Comparison of ENCODE assay signal across 2 cellular contexts in the genomic region with DNA sequence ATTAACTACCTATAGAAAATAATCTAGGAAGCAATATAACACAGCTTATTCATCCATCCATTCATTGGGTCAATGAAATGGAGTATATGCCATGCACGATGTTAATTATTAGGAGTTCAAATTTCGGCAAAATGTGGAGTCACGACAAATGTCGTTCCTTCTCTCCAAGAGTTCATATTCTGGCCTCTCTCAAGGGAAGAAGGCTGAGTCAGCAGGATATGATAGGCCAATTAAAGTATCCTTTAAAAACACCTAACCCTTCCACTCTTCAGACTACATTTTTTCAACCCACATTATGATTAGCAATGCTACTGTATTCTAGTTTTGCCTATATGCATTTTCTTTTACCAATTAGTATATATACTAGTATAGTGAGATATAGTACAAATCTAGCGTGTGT.
TF ChIP-seq lines count a peak whose summit lies in the region.

No MANE protein-coding gene starts in this region.

TF ChIP-seq in HepG2, 621 proteins besides CTCF, POLR2A, EP300 and RAD21 (continued from another document):
- TF ChIP-seq, protein P1, sequence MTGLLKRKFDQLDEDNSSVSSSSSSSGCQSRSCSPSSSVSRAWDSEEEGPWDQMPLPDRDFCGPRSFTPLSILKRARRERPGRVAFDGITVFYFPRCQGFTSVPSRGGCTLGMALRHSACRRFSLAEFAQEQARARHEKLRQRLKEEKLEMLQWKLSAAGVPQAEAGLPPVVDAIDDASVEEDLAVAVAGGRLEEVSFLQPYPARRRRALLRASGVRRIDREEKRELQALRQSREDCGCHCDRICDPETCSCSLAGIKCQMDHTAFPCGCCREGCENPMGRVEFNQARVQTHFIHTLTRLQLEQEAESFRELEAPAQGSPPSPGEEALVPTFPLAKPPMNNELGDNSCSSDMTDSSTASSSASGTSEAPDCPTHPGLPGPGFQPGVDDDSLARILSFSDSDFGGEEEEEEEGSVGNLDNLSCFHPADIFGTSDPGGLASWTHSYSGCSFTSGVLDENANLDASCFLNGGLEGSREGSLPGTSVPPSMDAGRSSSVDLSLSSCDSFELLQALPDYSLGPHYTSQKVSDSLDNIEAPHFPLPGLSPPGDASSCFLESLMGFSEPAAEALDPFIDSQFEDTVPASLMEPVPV (CRISPR knock-in tag; IDR thresholded peaks at IDR 0.05), result no peak
- TF ChIP-seq NFE2L2 (IDR thresholded peaks at IDR 0.05; ENCODE audit: low read length) (no peak), PLRG1 (conservative IDR thresholded peaks at IDR 0.05) (no peak), MAFF (IDR thresholded peaks at IDR 0.05; ENCODE audit: low read depth, low read length) (peak; percentile 83)
- TF ChIP-seq, protein P2, sequence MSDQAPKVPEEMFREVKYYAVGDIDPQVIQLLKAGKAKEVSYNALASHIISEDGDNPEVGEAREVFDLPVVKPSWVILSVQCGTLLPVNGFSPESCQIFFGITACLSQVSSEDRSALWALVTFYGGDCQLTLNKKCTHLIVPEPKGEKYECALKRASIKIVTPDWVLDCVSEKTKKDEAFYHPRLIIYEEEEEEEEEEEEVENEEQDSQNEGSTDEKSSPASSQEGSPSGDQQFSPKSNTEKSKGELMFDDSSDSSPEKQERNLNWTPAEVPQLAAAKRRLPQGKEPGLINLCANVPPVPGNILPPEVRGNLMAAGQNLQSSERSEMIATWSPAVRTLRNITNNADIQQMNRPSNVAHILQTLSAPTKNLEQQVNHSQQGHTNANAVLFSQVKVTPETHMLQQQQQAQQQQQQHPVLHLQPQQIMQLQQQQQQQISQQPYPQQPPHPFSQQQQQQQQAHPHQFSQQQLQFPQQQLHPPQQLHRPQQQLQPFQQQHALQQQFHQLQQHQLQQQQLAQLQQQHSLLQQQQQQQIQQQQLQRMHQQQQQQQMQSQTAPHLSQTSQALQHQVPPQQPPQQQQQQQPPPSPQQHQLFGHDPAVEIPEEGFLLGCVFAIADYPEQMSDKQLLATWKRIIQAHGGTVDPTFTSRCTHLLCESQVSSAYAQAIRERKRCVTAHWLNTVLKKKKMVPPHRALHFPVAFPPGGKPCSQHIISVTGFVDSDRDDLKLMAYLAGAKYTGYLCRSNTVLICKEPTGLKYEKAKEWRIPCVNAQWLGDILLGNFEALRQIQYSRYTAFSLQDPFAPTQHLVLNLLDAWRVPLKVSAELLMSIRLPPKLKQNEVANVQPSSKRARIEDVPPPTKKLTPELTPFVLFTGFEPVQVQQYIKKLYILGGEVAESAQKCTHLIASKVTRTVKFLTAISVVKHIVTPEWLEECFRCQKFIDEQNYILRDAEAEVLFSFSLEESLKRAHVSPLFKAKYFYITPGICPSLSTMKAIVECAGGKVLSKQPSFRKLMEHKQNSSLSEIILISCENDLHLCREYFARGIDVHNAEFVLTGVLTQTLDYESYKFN (CRISPR knock-in tag; conservative IDR thresholded peaks at IDR 0.05), result no peak
- TF ChIP-seq, protein P3, sequence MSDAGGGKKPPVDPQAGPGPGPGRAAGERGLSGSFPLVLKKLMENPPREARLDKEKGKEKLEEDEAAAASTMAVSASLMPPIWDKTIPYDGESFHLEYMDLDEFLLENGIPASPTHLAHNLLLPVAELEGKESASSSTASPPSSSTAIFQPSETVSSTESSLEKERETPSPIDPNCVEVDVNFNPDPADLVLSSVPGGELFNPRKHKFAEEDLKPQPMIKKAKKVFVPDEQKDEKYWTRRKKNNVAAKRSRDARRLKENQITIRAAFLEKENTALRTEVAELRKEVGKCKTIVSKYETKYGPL (CRISPR knock-in tag; IDR thresholded peaks at IDR 0.05), result no peak
- TF ChIP-seq, protein P4, sequence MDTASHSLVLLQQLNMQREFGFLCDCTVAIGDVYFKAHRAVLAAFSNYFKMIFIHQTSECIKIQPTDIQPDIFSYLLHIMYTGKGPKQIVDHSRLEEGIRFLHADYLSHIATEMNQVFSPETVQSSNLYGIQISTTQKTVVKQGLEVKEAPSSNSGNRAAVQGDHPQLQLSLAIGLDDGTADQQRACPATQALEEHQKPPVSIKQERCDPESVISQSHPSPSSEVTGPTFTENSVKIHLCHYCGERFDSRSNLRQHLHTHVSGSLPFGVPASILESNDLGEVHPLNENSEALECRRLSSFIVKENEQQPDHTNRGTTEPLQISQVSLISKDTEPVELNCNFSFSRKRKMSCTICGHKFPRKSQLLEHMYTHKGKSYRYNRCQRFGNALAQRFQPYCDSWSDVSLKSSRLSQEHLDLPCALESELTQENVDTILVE (CRISPR knock-in tag; IDR thresholded peaks at IDR 0.05), result no peak
- TF ChIP-seq, protein P5, sequence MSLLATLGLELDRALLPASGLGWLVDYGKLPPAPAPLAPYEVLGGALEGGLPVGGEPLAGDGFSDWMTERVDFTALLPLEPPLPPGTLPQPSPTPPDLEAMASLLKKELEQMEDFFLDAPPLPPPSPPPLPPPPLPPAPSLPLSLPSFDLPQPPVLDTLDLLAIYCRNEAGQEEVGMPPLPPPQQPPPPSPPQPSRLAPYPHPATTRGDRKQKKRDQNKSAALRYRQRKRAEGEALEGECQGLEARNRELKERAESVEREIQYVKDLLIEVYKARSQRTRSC (CRISPR knock-in tag; IDR thresholded peaks at IDR 0.05; ENCODE audit: low read depth), result no peak
TF ChIP-seq in HepG2: peak in this region for 2.

TF ChIP-seq in K562, 482 proteins besides CTCF, POLR2A, EP300 and RAD21 (continued from another document and continues in another):
- TF ChIP-seq, protein P6, sequence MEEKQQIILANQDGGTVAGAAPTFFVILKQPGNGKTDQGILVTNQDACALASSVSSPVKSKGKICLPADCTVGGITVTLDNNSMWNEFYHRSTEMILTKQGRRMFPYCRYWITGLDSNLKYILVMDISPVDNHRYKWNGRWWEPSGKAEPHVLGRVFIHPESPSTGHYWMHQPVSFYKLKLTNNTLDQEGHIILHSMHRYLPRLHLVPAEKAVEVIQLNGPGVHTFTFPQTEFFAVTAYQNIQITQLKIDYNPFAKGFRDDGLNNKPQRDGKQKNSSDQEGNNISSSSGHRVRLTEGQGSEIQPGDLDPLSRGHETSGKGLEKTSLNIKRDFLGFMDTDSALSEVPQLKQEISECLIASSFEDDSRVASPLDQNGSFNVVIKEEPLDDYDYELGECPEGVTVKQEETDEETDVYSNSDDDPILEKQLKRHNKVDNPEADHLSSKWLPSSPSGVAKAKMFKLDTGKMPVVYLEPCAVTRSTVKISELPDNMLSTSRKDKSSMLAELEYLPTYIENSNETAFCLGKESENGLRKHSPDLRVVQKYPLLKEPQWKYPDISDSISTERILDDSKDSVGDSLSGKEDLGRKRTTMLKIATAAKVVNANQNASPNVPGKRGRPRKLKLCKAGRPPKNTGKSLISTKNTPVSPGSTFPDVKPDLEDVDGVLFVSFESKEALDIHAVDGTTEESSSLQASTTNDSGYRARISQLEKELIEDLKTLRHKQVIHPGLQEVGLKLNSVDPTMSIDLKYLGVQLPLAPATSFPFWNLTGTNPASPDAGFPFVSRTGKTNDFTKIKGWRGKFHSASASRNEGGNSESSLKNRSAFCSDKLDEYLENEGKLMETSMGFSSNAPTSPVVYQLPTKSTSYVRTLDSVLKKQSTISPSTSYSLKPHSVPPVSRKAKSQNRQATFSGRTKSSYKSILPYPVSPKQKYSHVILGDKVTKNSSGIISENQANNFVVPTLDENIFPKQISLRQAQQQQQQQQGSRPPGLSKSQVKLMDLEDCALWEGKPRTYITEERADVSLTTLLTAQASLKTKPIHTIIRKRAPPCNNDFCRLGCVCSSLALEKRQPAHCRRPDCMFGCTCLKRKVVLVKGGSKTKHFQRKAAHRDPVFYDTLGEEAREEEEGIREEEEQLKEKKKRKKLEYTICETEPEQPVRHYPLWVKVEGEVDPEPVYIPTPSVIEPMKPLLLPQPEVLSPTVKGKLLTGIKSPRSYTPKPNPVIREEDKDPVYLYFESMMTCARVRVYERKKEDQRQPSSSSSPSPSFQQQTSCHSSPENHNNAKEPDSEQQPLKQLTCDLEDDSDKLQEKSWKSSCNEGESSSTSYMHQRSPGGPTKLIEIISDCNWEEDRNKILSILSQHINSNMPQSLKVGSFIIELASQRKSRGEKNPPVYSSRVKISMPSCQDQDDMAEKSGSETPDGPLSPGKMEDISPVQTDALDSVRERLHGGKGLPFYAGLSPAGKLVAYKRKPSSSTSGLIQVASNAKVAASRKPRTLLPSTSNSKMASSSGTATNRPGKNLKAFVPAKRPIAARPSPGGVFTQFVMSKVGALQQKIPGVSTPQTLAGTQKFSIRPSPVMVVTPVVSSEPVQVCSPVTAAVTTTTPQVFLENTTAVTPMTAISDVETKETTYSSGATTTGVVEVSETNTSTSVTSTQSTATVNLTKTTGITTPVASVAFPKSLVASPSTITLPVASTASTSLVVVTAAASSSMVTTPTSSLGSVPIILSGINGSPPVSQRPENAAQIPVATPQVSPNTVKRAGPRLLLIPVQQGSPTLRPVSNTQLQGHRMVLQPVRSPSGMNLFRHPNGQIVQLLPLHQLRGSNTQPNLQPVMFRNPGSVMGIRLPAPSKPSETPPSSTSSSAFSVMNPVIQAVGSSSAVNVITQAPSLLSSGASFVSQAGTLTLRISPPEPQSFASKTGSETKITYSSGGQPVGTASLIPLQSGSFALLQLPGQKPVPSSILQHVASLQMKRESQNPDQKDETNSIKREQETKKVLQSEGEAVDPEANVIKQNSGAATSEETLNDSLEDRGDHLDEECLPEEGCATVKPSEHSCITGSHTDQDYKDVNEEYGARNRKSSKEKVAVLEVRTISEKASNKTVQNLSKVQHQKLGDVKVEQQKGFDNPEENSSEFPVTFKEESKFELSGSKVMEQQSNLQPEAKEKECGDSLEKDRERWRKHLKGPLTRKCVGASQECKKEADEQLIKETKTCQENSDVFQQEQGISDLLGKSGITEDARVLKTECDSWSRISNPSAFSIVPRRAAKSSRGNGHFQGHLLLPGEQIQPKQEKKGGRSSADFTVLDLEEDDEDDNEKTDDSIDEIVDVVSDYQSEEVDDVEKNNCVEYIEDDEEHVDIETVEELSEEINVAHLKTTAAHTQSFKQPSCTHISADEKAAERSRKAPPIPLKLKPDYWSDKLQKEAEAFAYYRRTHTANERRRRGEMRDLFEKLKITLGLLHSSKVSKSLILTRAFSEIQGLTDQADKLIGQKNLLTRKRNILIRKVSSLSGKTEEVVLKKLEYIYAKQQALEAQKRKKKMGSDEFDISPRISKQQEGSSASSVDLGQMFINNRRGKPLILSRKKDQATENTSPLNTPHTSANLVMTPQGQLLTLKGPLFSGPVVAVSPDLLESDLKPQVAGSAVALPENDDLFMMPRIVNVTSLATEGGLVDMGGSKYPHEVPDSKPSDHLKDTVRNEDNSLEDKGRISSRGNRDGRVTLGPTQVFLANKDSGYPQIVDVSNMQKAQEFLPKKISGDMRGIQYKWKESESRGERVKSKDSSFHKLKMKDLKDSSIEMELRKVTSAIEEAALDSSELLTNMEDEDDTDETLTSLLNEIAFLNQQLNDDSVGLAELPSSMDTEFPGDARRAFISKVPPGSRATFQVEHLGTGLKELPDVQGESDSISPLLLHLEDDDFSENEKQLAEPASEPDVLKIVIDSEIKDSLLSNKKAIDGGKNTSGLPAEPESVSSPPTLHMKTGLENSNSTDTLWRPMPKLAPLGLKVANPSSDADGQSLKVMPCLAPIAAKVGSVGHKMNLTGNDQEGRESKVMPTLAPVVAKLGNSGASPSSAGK (IDR thresholded peaks at IDR 0.05), result no peak
- TF ChIP-seq KLF6 (CRISPR knock-in tag; IDR thresholded peaks at IDR 0.05; ENCODE audit: borderline replicate concordance) (no peak), MTF1 (CRISPR knock-in tag; IDR thresholded peaks at IDR 0.05; ENCODE audit: borderline replicate concordance) (no peak), POU5F1 (IDR thresholded peaks at IDR 0.05; ENCODE audit: borderline replicate concordance, low read depth, low read length, partially characterized antibody) (no peak), MAFK (IDR thresholded peaks at IDR 0.05; ENCODE audit: low read length) (peak; percentile 75), MXI1 (IDR thresholded peaks at IDR 0.05; ENCODE audit: low read depth, low read length) (no peak), HDAC8 (tag; IDR thresholded peaks at IDR 0.05) (no peak), ZNF212 (CRISPR knock-in tag; IDR thresholded peaks at IDR 0.05) (no peak), MAFF (IDR thresholded peaks at IDR 0.05; ENCODE audit: low read length) (peak; percentile 70), NCOR1 (IDR thresholded peaks at IDR 0.05) (no peak)
- TF ChIP-seq, protein P7, sequence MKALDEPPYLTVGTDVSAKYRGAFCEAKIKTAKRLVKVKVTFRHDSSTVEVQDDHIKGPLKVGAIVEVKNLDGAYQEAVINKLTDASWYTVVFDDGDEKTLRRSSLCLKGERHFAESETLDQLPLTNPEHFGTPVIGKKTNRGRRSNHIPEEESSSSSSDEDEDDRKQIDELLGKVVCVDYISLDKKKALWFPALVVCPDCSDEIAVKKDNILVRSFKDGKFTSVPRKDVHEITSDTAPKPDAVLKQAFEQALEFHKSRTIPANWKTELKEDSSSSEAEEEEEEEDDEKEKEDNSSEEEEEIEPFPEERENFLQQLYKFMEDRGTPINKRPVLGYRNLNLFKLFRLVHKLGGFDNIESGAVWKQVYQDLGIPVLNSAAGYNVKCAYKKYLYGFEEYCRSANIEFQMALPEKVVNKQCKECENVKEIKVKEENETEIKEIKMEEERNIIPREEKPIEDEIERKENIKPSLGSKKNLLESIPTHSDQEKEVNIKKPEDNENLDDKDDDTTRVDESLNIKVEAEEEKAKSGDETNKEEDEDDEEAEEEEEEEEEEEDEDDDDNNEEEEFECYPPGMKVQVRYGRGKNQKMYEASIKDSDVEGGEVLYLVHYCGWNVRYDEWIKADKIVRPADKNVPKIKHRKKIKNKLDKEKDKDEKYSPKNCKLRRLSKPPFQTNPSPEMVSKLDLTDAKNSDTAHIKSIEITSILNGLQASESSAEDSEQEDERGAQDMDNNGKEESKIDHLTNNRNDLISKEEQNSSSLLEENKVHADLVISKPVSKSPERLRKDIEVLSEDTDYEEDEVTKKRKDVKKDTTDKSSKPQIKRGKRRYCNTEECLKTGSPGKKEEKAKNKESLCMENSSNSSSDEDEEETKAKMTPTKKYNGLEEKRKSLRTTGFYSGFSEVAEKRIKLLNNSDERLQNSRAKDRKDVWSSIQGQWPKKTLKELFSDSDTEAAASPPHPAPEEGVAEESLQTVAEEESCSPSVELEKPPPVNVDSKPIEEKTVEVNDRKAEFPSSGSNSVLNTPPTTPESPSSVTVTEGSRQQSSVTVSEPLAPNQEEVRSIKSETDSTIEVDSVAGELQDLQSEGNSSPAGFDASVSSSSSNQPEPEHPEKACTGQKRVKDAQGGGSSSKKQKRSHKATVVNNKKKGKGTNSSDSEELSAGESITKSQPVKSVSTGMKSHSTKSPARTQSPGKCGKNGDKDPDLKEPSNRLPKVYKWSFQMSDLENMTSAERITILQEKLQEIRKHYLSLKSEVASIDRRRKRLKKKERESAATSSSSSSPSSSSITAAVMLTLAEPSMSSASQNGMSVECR (CRISPR knock-in tag; IDR thresholded peaks at IDR 0.05), result no peak
- TF ChIP-seq, protein P8, sequence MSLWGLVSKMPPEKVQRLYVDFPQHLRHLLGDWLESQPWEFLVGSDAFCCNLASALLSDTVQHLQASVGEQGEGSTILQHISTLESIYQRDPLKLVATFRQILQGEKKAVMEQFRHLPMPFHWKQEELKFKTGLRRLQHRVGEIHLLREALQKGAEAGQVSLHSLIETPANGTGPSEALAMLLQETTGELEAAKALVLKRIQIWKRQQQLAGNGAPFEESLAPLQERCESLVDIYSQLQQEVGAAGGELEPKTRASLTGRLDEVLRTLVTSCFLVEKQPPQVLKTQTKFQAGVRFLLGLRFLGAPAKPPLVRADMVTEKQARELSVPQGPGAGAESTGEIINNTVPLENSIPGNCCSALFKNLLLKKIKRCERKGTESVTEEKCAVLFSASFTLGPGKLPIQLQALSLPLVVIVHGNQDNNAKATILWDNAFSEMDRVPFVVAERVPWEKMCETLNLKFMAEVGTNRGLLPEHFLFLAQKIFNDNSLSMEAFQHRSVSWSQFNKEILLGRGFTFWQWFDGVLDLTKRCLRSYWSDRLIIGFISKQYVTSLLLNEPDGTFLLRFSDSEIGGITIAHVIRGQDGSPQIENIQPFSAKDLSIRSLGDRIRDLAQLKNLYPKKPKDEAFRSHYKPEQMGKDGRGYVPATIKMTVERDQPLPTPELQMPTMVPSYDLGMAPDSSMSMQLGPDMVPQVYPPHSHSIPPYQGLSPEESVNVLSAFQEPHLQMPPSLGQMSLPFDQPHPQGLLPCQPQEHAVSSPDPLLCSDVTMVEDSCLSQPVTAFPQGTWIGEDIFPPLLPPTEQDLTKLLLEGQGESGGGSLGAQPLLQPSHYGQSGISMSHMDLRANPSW (CRISPR knock-in tag; IDR thresholded peaks at IDR 0.05), result no peak
- TF ChIP-seq, protein P9, sequence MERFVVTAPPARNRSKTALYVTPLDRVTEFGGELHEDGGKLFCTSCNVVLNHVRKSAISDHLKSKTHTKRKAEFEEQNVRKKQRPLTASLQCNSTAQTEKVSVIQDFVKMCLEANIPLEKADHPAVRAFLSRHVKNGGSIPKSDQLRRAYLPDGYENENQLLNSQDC (CRISPR knock-in tag; IDR thresholded peaks at IDR 0.05), result no peak
